ENCODE assay signal across 31 cellular contexts in genomic region chr4:132710971-132711370, GRCh38.
"Had no signal": no experiment of that assay in that cellular context is flagged by ENCODE, and none has a peak within 500 bp of the region (broad histone marks: within the 10 kb centered on the region; RNA-seq: fewer than 3 reads in every experiment).

No MANE protein-coding gene starts in this region.

- H3K27me3 ChIP-seq: adrenal gland, body of pancreas, brain microvascular endothelial cell had no signal

- H3K36me3 ChIP-seq: adrenal gland, brain microvascular endothelial cell had no signal

- H3K9me3 ChIP-seq: adrenal gland, body of pancreas had no signal

- H3K4me1 ChIP-seq: adrenal gland had no signal

- ATAC-seq: activated CD8-positive, alpha-beta T cell treated with anti-CD3 and anti-CD28 coated beads for 36 hours; activated naive CD4-positive, alpha-beta T cell treated with anti-CD3 and anti-CD28 coated beads, Interleukin-2, amount 50 U/mL, for 72 hours; activated T-cell treated with anti-CD3 and anti-CD28 coated beads, Interleukin-2, amount 50 U/mL, for 4 hours; activated T-cell treated with anti-CD3 and anti-CD28 coated beads, Interleukin-2, amount 50 U/mL, for 72 hours; activated T-helper 17 cell treated with anti-CD3 and anti-CD28 coated beads, Interleukin-2, amount 50 U/mL, for 72 hours; body of pancreas; T-cell; T-helper 17 cell had no signal

- H3K27ac ChIP-seq: adrenal gland, body of pancreas, brain microvascular endothelial cell, VCaP had no signal

- H3K4me3 ChIP-seq: adrenal gland, body of pancreas had no signal

- DNase-seq: activated B cell treated with CpG ODN at 0.5 μM for 24 hours; activated CD4-positive, alpha-beta memory T cell treated with anti-CD3 and anti-CD28 coated beads for 36 hours; activated CD4-positive, alpha-beta T cell treated with anti-CD3 and anti-CD28 coated beads for 4 hours; activated CD4-positive, alpha-beta T cell treated with anti-CD3 and anti-CD28 coated beads, Interleukin-2, amount 10 ng/mL, durations not matched to agents 24 days and 14 days; activated CD4-positive, alpha-beta T cell treated with anti-CD3 and anti-CD28 coated beads, Interleukin-2, amount 50 U/mL, for 1 hour; activated CD4-positive, alpha-beta T cell treated with anti-CD3 and anti-CD28 coated beads, Interleukin-2, amount 50 U/mL, for 4 hours; activated CD4-positive, CD25-positive, alpha-beta regulatory T cell treated with anti-CD3 and anti-CD28 coated beads, Interleukin-2, amount 50 U/mL, for 72 hours; activated CD8-positive, alpha-beta memory T cell treated with anti-CD3 and anti-CD28 coated beads, Interleukin-2, amount 50 U/mL, for 4 hours; activated CD8-positive, alpha-beta T cell treated with anti-CD3 and anti-CD28 coated beads for 36 hours; activated effector memory CD4-positive, alpha-beta T cell treated with anti-CD3 and anti-CD28 coated beads, Interleukin-2, amount 50 U/mL, for 16 hours; activated gamma-delta T cell treated with Interleukin-2 at 50 U/mL for 16 hours; activated naive CD4-positive, alpha-beta T cell; activated naive CD4-positive, alpha-beta T cell treated with anti-CD3 and anti-CD28 coated beads for 36 hours; activated naive CD4-positive, alpha-beta T cell treated with anti-CD3 and anti-CD28 coated beads, Interleukin-2, amount 50 U/mL, for 16 hours; activated naive CD8-positive, alpha-beta T cell treated with anti-CD3 and anti-CD28 coated beads for 36 hours; activated T-cell treated with anti-CD3 and anti-CD28 coated beads for 4 hours; activated T-cell treated with anti-CD3 and anti-CD28 coated beads, Interleukin-2, amount 50 U/mL, for 1 hour; activated T-cell treated with anti-CD3 and anti-CD28 coated beads, Interleukin-2, amount 50 U/mL, for 4 hours; activated T-cell treated with anti-CD3 and anti-CD28 coated beads, Interleukin-2, amount 50 U/mL, for 72 hours; adrenal gland; amniotic stem cell; aorta; body of pancreas; brain microvascular endothelial cell; central memory CD4-positive, alpha-beta T cell; T-cell; T-helper 17 cell; T-helper 9 cell had no signal
